ENCODE assay signal across 29 cellular contexts in the genomic region with DNA sequence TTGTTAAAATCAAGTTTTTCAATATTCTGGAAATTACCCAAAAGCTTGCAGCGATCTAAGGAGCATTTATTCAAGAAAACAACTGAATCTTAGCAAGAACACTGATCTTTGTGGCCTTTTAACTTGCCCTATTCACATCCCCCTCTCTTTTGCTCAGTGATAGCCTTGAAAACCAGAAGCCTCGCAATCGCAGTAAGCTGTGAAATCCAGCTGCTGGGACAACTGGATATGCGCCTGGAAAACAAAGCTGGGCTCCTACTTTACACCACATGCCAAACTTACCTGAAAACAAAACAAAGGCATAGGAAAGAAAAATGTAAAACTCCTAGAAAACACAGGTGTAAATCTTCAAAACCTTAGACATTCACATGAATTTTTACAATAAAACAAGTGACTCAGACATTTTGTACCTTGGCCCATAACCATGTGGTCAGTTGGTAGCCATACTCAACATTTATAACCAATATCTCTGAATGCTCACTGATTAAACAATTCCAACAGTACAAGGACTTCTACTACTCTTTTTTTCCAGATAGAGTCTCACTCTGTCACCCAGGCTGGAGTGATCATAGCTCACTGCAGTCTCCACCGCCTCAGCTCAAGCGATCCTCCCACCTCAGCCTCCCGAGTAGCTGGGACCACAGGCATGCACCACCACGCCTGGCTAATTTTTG.
"Had no signal": no experiment of that assay in that cellular context is flagged by ENCODE, and none has a peak within 500 bp of the region (broad histone marks: within the 10 kb centered on the region; RNA-seq: fewer than 3 reads in every experiment).

No MANE protein-coding gene starts in this region.

- H3K36me3 Mint-ChIP-seq: immature natural killer cell had no signal

- H3K4me3 Mint-ChIP-seq: naive thymus-derived CD8-positive, alpha-beta T cell; stimulated activated naive CD8-positive, alpha-beta T cell treated with anti-CD3 and anti-CD28 coated beads, Interleukin-15, Interleukin-2, amounts not matched to agents 100 ng/mL and 50 ng/mL, for 24 hours had no signal

- H3K27ac ChIP-seq: left lung, lower lobe of right lung, prostate gland, skin epidermis, suprapubic skin, thoracic aorta, tibial artery, upper lobe of right lung had no signal

- H3K4me1 ChIP-seq: left lung, lower lobe of right lung, prostate gland, suprapubic skin, tibial artery, upper lobe of right lung had no signal

- H3K36me3 ChIP-seq: left lung, lower lobe of right lung, ovary, prostate gland, suprapubic skin, thoracic aorta, tibial artery, upper lobe of right lung had no signal

- H3K27ac Mint-ChIP-seq: stimulated activated naive CD8-positive, alpha-beta T cell treated with anti-CD3 and anti-CD28 coated beads, Interleukin-15, Interleukin-2, amounts not matched to agents 100 ng/mL and 50 ng/mL, for 24 hours had no signal

- H3K27me3 Mint-ChIP-seq: naive thymus-derived CD8-positive, alpha-beta T cell; stimulated activated naive CD8-positive, alpha-beta T cell treated with anti-CD3 and anti-CD28 coated beads, Interleukin-15, Interleukin-2, amounts not matched to agents 100 ng/mL and 50 ng/mL, for 24 hours had no signal

- H3K27me3 ChIP-seq: ovary, suprapubic skin, tibial artery, upper lobe of right lung had no signal

- FAIRE-seq: islet of Langerhans, kidney, urothelium cell line had no signal

- H3K9me3 Mint-ChIP-seq: immature natural killer cell; stimulated activated naive CD8-positive, alpha-beta T cell treated with anti-CD3 and anti-CD28 coated beads, Interleukin-15, Interleukin-2, amounts not matched to agents 100 ng/mL and 50 ng/mL, for 24 hours had no signal

- ATAC-seq: left colon; left lung; lower lobe of right lung; naive thymus-derived CD8-positive, alpha-beta T cell; right cardiac atrium; sciatic nerve; upper lobe of right lung had no signal

- H3K4me3 ChIP-seq: left lung, lower lobe of right lung, ovary, prostate gland, skin epidermis, suprapubic skin, thoracic aorta, tibial artery, upper lobe of right lung had no signal

- H3K9me3 ChIP-seq: left lung, lower lobe of right lung, ovary, prostate gland, suprapubic skin, thoracic aorta, tibial artery, upper lobe of right lung had no signal

- DNase-seq: hypothalamus; immature natural killer cell; kidney; left colon; left lung; lower lobe of right lung; mammary epithelial cell; mesenchymal stem cell; naive thymus-derived CD8-positive, alpha-beta T cell; ovary; posterior cingulate gyrus; retina; stimulated activated CD4-positive, alpha-beta T cell treated with anti-CD3 and anti-CD28 coated beads, Interleukin-12 subunit alpha, Interleukin-12 subunit beta, amount 100 ng/mL, for 4 hours; stimulated activated CD4-positive, alpha-beta T cell treated with anti-CD3 and anti-CD28 coated beads, Interleukin-15, amount 100 ng/mL, for 24 hours; stimulated activated CD4-positive, alpha-beta T cell treated with anti-CD3 and anti-CD28 coated beads, Interleukin-2, amount 100 ng/mL, for 24 hours; stimulated activated CD4-positive, alpha-beta T cell treated with anti-CD3 and anti-CD28 coated beads, Interleukin-4, amount 100 ng/mL, for 1 hour; stimulated activated naive CD4-positive, alpha-beta T cell; tibial artery; trophoblast cell; upper lobe of right lung had no signal
